19 cellular contexts compared by ENCODE assay signal in genomic region chr4:105600256-105600655, GRCh38. TPM values are rescaled to one million over a fixed set of nuclear protein-coding genes. Genes with fewer than 3 reads are reported as not detected.
A peak's percentile ranks its signal among the peaks of the same experiment; 100 is the strongest.
DNase-seq lines count a peak whose midpoint lies in the region; ATAC-seq and TF ChIP-seq lines count a peak whose summit lies in the region.
"Had no signal": no experiment of that assay in that cellular context is flagged by ENCODE, and none has a peak within 500 bp of the region (broad histone marks: within the 10 kb centered on the region; RNA-seq: fewer than 3 reads in every experiment).

No MANE protein-coding gene starts in this region.

- no peaks in the 10 kb centered on the region for H3K4me1 Mint-ChIP-seq in effector memory CD8-positive, alpha-beta T cell (ENCODE audit: low read depth in 2 of 2)
- H3K4me1 Mint-ChIP-seq in activated CD4-positive, alpha-beta memory T cell treated with anti-CD3 and anti-CD28 coated beads for 36 hours (ENCODE audit: low read depth): no peaks in the 10 kb centered on the region
- H3K4me1 Mint-ChIP-seq: B cell had no signal

- H3K9me3 ChIP-seq in HAP-1 (no peaks in the 10 kb centered on the region), OCI-LY3 (ENCODE audit: insufficient read depth, low read length) (no peaks in the 10 kb centered on the region), SJCRH30 (replicated peaks) (no peaks in the 10 kb centered on the region)
- H3K9me3 ChIP-seq: A549; BLaER1 treated with 17β-estradiol and CSF1 and Interleukin-3, amounts not matched to agents 10 nM and 100 nM; Caco-2 had no signal

- intact Hi-C loops in activated CD4-positive, alpha-beta memory T cell treated with anti-CD3 and anti-CD28 coated beads for 36 hours (cut with micrococcal nuclease): no loop called here

- peak overlapping the region; percentile 45; the same call in 1 of the 2 replicates for H3K4me2 ChIP-seq in OCI-LY3 (ENCODE audit: low read length)
- H3K4me2 ChIP-seq: A549; BLaER1 treated with 17β-estradiol and CSF1 and Interleukin-3, amounts not matched to agents 10 nM and 100 nM had no signal

- POLR2A ChIA-PET in activated CD4-positive, alpha-beta memory T cell treated with anti-CD3 and anti-CD28 coated beads for 36 hours (lab: Charles Lee): no interaction called here

- no peak overlapping the region for H3K27ac Mint-ChIP-seq in effector memory CD8-positive, alpha-beta T cell
- no peak overlapping the region for H3K27ac Mint-ChIP-seq in activated CD4-positive, alpha-beta memory T cell treated with anti-CD3 and anti-CD28 coated beads for 36 hours
- H3K27ac Mint-ChIP-seq: B cell; CD4-positive, alpha-beta T cell; CD8-positive, alpha-beta T cell had no signal

- H3K79me2 ChIP-seq in OCI-LY3 (ENCODE audit: low read length): no peaks in the 10 kb centered on the region

- H3K9ac ChIP-seq in OCI-LY3 (ENCODE audit: low read length): no peak overlapping the region
- H3K9ac ChIP-seq: BLaER1 treated with 17β-estradiol and CSF1 and Interleukin-3, amounts not matched to agents 10 nM and 100 nM had no signal

- no peak overlapping the region for H2AFZ ChIP-seq in OCI-LY3 (ENCODE audit: low read depth, low read length)

- no peaks in the 10 kb centered on the region for H3K4me1 ChIP-seq in HAP-1
- H3K4me1 ChIP-seq in OCI-LY3 (ENCODE audit: low read length): peaks cover 40% of the 10 kb centered on the region
- peaks cover 31% of the 10 kb centered on the region for H3K4me1 ChIP-seq in SJCRH30

- TF ChIP-seq CTCF in OCI-LY3 (IDR thresholded peaks at IDR 0.05; ENCODE audit: low read depth, low read length): no peak

- no peaks in the 10 kb centered on the region for H3K36me3 ChIP-seq in HAP-1 (replicated peaks)
- H3K36me3 ChIP-seq in OCI-LY3 (replicated peaks; ENCODE audit: low read depth, low read length): no peaks in the 10 kb centered on the region
- no peaks in the 10 kb centered on the region for H3K36me3 ChIP-seq in SJCRH30
- H3K36me3 ChIP-seq: BLaER1 treated with 17β-estradiol and CSF1 and Interleukin-3, amounts not matched to agents 10 nM and 100 nM had no signal

- in situ Hi-C loops in HAP-1 (cut with MboI; ENCODE audit: low sequenced_read_pairs): no loop called here

- H3K4me3 ChIP-seq in HAP-1 (no peak overlapping the region), OCI-LY3 (ENCODE audit: low read length) (no peak overlapping the region), SJCRH30 (no peak overlapping the region)
- H3K4me3 ChIP-seq: A549; BLaER1 treated with 17β-estradiol and CSF1 and Interleukin-3, amounts not matched to agents 10 nM and 100 nM; GM12878 had no signal

- DNase-seq in HAP-1 (ENCODE audit: low spot score in 2 of 2) (peak; percentile 12 to 14), SJCRH30 (peak; percentile 35 to 66), GDM1 (lab: John Stamatoyannopoulos, UW) (no peak)
- DNase-seq in effector memory CD8-positive, alpha-beta T cell: no peak
- no peak for DNase-seq in activated CD4-positive, alpha-beta memory T cell treated with anti-CD3 and anti-CD28 coated beads for 36 hours
- DNase-seq: AML-193; Caco-2; Calu3; CD4-positive, alpha-beta T cell; CD8-positive, alpha-beta T cell; DMS79 treated with DMSO at 0.1 percent for 48 hours had no signal

- CTCF ChIA-PET in activated CD4-positive, alpha-beta memory T cell treated with anti-CD3 and anti-CD28 coated beads for 36 hours (lab: Charles Lee): no interaction called here

- peaks cover 9 to 10% of the 10 kb centered on the region in 2 donors for H3K27me3 Mint-ChIP-seq in effector memory CD8-positive, alpha-beta T cell
- peaks cover 13% of the 10 kb centered on the region for H3K27me3 Mint-ChIP-seq in activated CD4-positive, alpha-beta memory T cell treated with anti-CD3 and anti-CD28 coated beads for 36 hours

- no peaks in the 10 kb centered on the region for H3K36me3 Mint-ChIP-seq in effector memory CD8-positive, alpha-beta T cell (ENCODE audit: insufficient read depth)
- no peaks in the 10 kb centered on the region for H3K36me3 Mint-ChIP-seq in activated CD4-positive, alpha-beta memory T cell treated with anti-CD3 and anti-CD28 coated beads for 36 hours
- H3K36me3 Mint-ChIP-seq: CD8-positive, alpha-beta T cell had no signal

- no peaks in the 10 kb centered on the region for H4K20me1 ChIP-seq in OCI-LY3 (ENCODE audit: insufficient read depth, low read length)
- H4K20me1 ChIP-seq: BLaER1 treated with 17β-estradiol and CSF1 and Interleukin-3, amounts not matched to agents 10 nM and 100 nM had no signal

- H3K9me3 Mint-ChIP-seq in effector memory CD8-positive, alpha-beta T cell: no peaks in the 10 kb centered on the region
- no peaks in the 10 kb centered on the region for H3K9me3 Mint-ChIP-seq in activated CD4-positive, alpha-beta memory T cell treated with anti-CD3 and anti-CD28 coated beads for 36 hours
- H3K9me3 Mint-ChIP-seq: CD4-positive, alpha-beta T cell; CD8-positive, alpha-beta T cell had no signal

- no peak overlapping the region; the same call in 1 of the 2 replicates for H3K27ac ChIP-seq in OCI-LY3 (ENCODE audit: low read length)
- H3K27ac ChIP-seq in SJCRH30: no peak overlapping the region
- H3K27ac ChIP-seq: 22Rv1; A549; BLaER1 treated with 17β-estradiol and CSF1 and Interleukin-3, amounts not matched to agents 10 nM and 100 nM; C4-2B had no signal

- no peak for ATAC-seq in effector memory CD8-positive, alpha-beta T cell (replicated peaks)
- ATAC-seq: A549; CD8-positive, alpha-beta T cell had no signal

- H3K4me3 Mint-ChIP-seq in effector memory CD8-positive, alpha-beta T cell: no peak overlapping the region
- H3K4me3 Mint-ChIP-seq in activated CD4-positive, alpha-beta memory T cell treated with anti-CD3 and anti-CD28 coated beads for 36 hours: no peak overlapping the region
- H3K4me3 Mint-ChIP-seq: B cell; CD4-positive, alpha-beta T cell; CD8-positive, alpha-beta T cell had no signal

- no peaks in the 10 kb centered on the region for H3K27me3 ChIP-seq in HAP-1 (ENCODE audit: low read depth)
- no peaks in the 10 kb centered on the region for H3K27me3 ChIP-seq in OCI-LY3 (ENCODE audit: low read depth, low read length)
- no peaks in the 10 kb centered on the region for H3K27me3 ChIP-seq in SJCRH30
- H3K27me3 ChIP-seq: BLaER1 treated with 17β-estradiol and CSF1 and Interleukin-3, amounts not matched to agents 10 nM and 100 nM had no signal

RNA-seq across cellular contexts. Expression of gene ARHGEF38, which starts 47.8 kb away (rescaled TPM):
- not detected in 2 replicates for total RNA-seq in SJCRH30 (2014; rRNA removed; shearing (Covaris generic))
- total RNA-seq in activated CD4-positive, alpha-beta memory T cell treated with anti-CD3 and anti-CD28 coated beads for 36 hours: not detected
- total RNA-seq: A172; B cell; CD4-positive, alpha-beta T cell; CD8-positive, alpha-beta T cell had no signal

Comparison
In these comparisons a context has a peak if more than half of its experiments do, and no peak if none do; other contexts are left out.
1. DNase-seq: peak in HAP-1 (2 of 2) and SJCRH30 (2 of 2); none in GDM1 (single experiment), effector memory CD8-positive, alpha-beta T cell (0 of 3) and activated CD4-positive, alpha-beta memory T cell treated with anti-CD3 and anti-CD28 coated beads for 36 hours (single experiment).